Comparison of ENCODE assay signal across 9 cellular contexts in the genomic region with DNA sequence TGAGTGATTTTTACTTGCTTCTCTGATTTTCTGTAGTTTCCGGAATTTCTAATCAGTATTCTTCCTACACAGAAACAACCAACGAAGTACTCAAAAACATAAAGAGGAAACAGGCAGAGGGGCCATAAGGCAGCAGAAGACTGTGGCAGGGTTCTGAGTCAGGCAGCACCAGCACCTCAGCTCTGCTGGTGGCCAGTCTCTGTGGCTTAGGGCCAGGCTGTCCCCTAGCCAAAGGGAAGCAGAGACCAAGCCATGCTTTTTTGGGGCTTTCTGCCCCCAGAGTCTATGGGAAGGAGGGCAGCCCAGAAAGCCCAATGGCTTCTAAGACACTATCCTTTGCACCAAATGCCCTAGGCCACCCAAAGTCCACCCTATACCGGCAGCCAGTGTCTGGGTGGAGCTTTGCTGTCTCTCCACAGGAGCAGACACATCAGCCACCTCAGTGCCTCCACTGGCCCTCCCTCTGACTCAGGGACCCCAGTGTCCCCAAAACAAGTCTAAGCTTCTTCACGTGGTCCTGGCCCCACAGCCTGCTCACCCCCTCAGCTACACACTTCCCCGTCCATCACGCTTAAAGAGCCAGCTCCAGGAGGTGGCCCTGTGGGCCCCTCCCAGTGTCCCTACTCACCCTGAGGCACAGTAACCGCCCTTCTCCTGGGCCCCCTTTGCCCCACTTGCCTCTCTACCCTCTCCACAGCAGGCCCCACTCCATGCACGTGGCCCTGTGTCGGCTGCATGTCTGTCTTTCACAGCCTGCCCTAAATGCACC. TPM values are rescaled to one million over a fixed set of nuclear protein-coding genes. Genes with fewer than 3 reads are reported as not detected.
A peak's percentile ranks its signal among the peaks of the same experiment; 100 is the strongest.
DNase-seq lines count a peak whose midpoint lies in the region; ATAC-seq, FAIRE-seq and TF ChIP-seq lines count a peak whose summit lies in the region.
"Had no signal": no experiment of that assay in that cellular context is flagged by ENCODE, and none has a peak within 500 bp of the region (broad histone marks: within the 10 kb centered on the region; RNA-seq: fewer than 3 reads in every experiment).

No MANE protein-coding gene starts in this region.

- H2AFZ ChIP-seq in GM12878 (ENCODE audit: control insufficient read depth, low read depth, low read length): no peak overlapping the region

- TF ChIP-seq RAD21 in GM12878 (IDR thresholded peaks at IDR 0.05; ENCODE audit: insufficient read depth, low read depth, low read length): no peak

- no peaks in the 10 kb centered on the region for H3K27me3 ChIP-seq in GM12878 (replicated peaks in 1 of 2; ENCODE audit: control insufficient read depth in 2 of 2, insufficient read depth in 2 of 2, low read length in 1 of 2)
- no peaks in the 10 kb centered on the region for H3K27me3 ChIP-seq in SJCRH30

- H3K4me2 ChIP-seq in GM12878 (ENCODE audit: control insufficient read depth, insufficient read depth): peak overlapping the region; percentile 46

- H3K4me3 ChIP-seq in GM12878 (no peak overlapping the region), SJCRH30 (no peak overlapping the region)

- peaks cover 57% of the 10 kb centered on the region for H3K4me1 Mint-ChIP-seq in activated T-cell treated with anti-CD3 and anti-CD28 coated beads, Interleukin-2, amount 50 U/mL, for 72 hours (ENCODE audit: low read depth)
- H3K4me1 Mint-ChIP-seq in activated T-cell treated with anti-CD3 and anti-CD28 coated beads, Interleukin-2, amount 50 U/mL, for 4 hours (ENCODE audit: low read depth): peaks cover 76% of the 10 kb centered on the region
- peaks cover 34% of the 10 kb centered on the region for H3K4me1 Mint-ChIP-seq in mesothelial cell of epicardium
- H3K4me1 Mint-ChIP-seq in type B pancreatic cell (ENCODE audit: unreplicated experiment): peaks cover 32% of the 10 kb centered on the region
- H3K4me1 Mint-ChIP-seq in endothelial cell (ENCODE audit: unreplicated experiment): peaks cover 43% of the 10 kb centered on the region

- H3K27me3 Mint-ChIP-seq in activated T-cell treated with anti-CD3 and anti-CD28 coated beads, Interleukin-2, amount 50 U/mL, for 72 hours (ENCODE audit: low read depth): no peaks in the 10 kb centered on the region
- no peaks in the 10 kb centered on the region for H3K27me3 Mint-ChIP-seq in activated T-cell treated with anti-CD3 and anti-CD28 coated beads, Interleukin-2, amount 50 U/mL, for 4 hours (ENCODE audit: low read depth)
- H3K27me3 Mint-ChIP-seq in mesothelial cell of epicardium (ENCODE audit: low read depth): no peaks in the 10 kb centered on the region
- no peaks in the 10 kb centered on the region for H3K27me3 Mint-ChIP-seq in type B pancreatic cell
- H3K27me3 Mint-ChIP-seq in endothelial cell (ENCODE audit: unreplicated experiment): no peaks in the 10 kb centered on the region

- intact Hi-C loops in GM12878 (cut with micrococcal nuclease; ENCODE audit: unreplicated experiment): no loop called here

- 52% methylated on average over 9 of the region's 9 CpGs for WGBS in GM12878 (ENCODE audit: insufficient coverage, insufficient replicate concordance, low lambda C conversion rate, missing lambda C conversion rate)

- peaks cover 65% of the 10 kb centered on the region for H3K79me2 ChIP-seq in GM12878 (ENCODE audit: control insufficient read depth, insufficient read depth, low read length)

- RAD21 ChIA-PET in GM12878 (lab: Charles Lee; ENCODE audit: unreplicated experiment): interaction anchor here (0.9 to 5.3 kb wide), 11 partner anchors 14 to 57 kb away, joined by 3 to 48 read pairs (median 4); partner anchors contain the start of genes CCDC12 and NBEAL2

- TF ChIP-seq EP300 in GM12878 (IDR thresholded peaks at IDR 0.05; ENCODE audit: borderline replicate concordance in 1 of 2, control insufficient read depth in 1 of 2, low read depth in 2 of 2, low read length in 2 of 2): no peak

- H3K27ac ChIP-seq in GM12878 (ENCODE audit: control insufficient read depth, insufficient read depth): peak overlapping the region; percentile 94
- no peak overlapping the region for H3K27ac ChIP-seq in SJCRH30

- TF ChIP-seq POLR2A in GM12878 (IDR thresholded peaks at IDR 0.05; ENCODE audit: low read depth, low read length): peak; percentile 46; the same call in 1 of the 2 replicates

- peak overlapping the region; percentile 17 for H3K9ac ChIP-seq in GM12878 (ENCODE audit: control insufficient read depth, insufficient read depth, low read length)

- no peak overlapping the region for H3K4me3 Mint-ChIP-seq in activated T-cell treated with anti-CD3 and anti-CD28 coated beads, Interleukin-2, amount 50 U/mL, for 72 hours
- H3K4me3 Mint-ChIP-seq in activated T-cell treated with anti-CD3 and anti-CD28 coated beads, Interleukin-2, amount 50 U/mL, for 4 hours: no peak overlapping the region
- H3K4me3 Mint-ChIP-seq in mesothelial cell of epicardium (no peak overlapping the region), type B pancreatic cell (peak overlapping the region; percentile 28), endothelial cell (ENCODE audit: unreplicated experiment) (no peak overlapping the region)

- TF ChIP-seq CTCF in GM12878 (IDR thresholded peaks at IDR 0.05 in 2 of 3, conservative IDR thresholded peaks at IDR 0.05 in 1 of 3; ENCODE audit: control insufficient read depth in 2 of 3, extremely low read depth in 1 of 3, insufficient read depth in 1 of 3, low read depth in 3 of 3, low read length in 3 of 3) (no peak), mesothelial cell of epicardium (IDR thresholded peaks at IDR 0.05; ENCODE audit: unreplicated experiment) (no peak), type B pancreatic cell (conservative IDR thresholded peaks at IDR 0.05) (no peak), endothelial cell (IDR thresholded peaks at IDR 0.05; ENCODE audit: unreplicated experiment) (no peak)

- no peaks in the 10 kb centered on the region for H4K20me1 ChIP-seq in GM12878 (ENCODE audit: control insufficient read depth, insufficient read depth)

- POLR2A ChIA-PET in GM12878 (lab: Charles Lee): interaction anchor here (0.7 to 12.6 kb wide), 14 partner anchors 12 to 450 kb away, joined by 3 to 163 read pairs (median 5); partner anchors contain the start of genes CCDC12 and PTPN23

- FAIRE-seq in GM12878 (lab: Jason Lieb, UNC): no peak

- CTCF ChIA-PET in GM12878 (lab: Yijun Ruan, JAX): interaction anchor here (1.1 to 7.2 kb wide), 10 partner anchors 11 to 64 kb away, joined by 3 to 27 read pairs (median 4); no protein-coding TSS in a partner anchor

- peak overlapping the region; percentile 31 for H3K27ac Mint-ChIP-seq in activated T-cell treated with anti-CD3 and anti-CD28 coated beads, Interleukin-2, amount 50 U/mL, for 72 hours
- H3K27ac Mint-ChIP-seq in mesothelial cell of epicardium (peak overlapping the region; percentile 68), type B pancreatic cell (peak overlapping the region; percentile 85), endothelial cell (ENCODE audit: unreplicated experiment) (no peak overlapping the region)

- peaks cover 12 to 36% of the 10 kb centered on the region in 2 experiments for H3K36me3 ChIP-seq in GM12878 (ENCODE audit: control insufficient read depth in 2 of 2, insufficient read depth in 2 of 2, low read length in 1 of 2)
- H3K36me3 ChIP-seq in SJCRH30: peaks cover 10% of the 10 kb centered on the region

- no peak for DNase-seq in activated T-cell treated with anti-CD3 and anti-CD28 coated beads, Interleukin-2, amount 50 U/mL, for 72 hours
- DNase-seq in activated T-cell treated with anti-CD3 and anti-CD28 coated beads, Interleukin-2, amount 50 U/mL, for 4 hours: no peak
- DNase-seq in GM12878 (ENCODE audit: low read depth, low spot score): no peak
- DNase-seq in mesothelial cell of epicardium (ENCODE audit: low spot score in 2 of 2, unreplicated experiment in 2 of 2): no peak
- DNase-seq in type B pancreatic cell (ENCODE audit: extremely low spot score, unreplicated experiment): no peak
- no peak for DNase-seq in SJCRH30
- no peak for DNase-seq in endothelial cell (ENCODE audit: low spot score)
- DNase-seq: NCI-H1105 had no signal

- H3K9me3 ChIP-seq in GM12878 (replicated peaks; ENCODE audit: control insufficient read depth, insufficient read depth, low read length) (peaks cover 14% of the 10 kb centered on the region), SJCRH30 (replicated peaks) (no peaks in the 10 kb centered on the region)

- H3K9me3 Mint-ChIP-seq in activated T-cell treated with anti-CD3 and anti-CD28 coated beads, Interleukin-2, amount 50 U/mL, for 72 hours: no peaks in the 10 kb centered on the region
- peaks cover 10% of the 10 kb centered on the region for H3K9me3 Mint-ChIP-seq in activated T-cell treated with anti-CD3 and anti-CD28 coated beads, Interleukin-2, amount 50 U/mL, for 4 hours
- peaks cover 11% of the 10 kb centered on the region for H3K9me3 Mint-ChIP-seq in mesothelial cell of epicardium
- no peaks in the 10 kb centered on the region for H3K9me3 Mint-ChIP-seq in type B pancreatic cell
- H3K9me3 Mint-ChIP-seq in endothelial cell (ENCODE audit: unreplicated experiment): no peaks in the 10 kb centered on the region

- in situ Hi-C loops in GM12878 (cut with MboI): no loop called here

- H3K4me1 ChIP-seq in GM12878 (ENCODE audit: control insufficient read depth, insufficient read depth, low read length) (peaks cover 79% of the 10 kb centered on the region), SJCRH30 (peaks cover 40% of the 10 kb centered on the region)

- BruUV-seq in GM12878 (replicated peaks; lab: Mats Ljungman, UMichigan): no TSS peak

- SMC1A ChIA-PET in GM12878 (lab: Charles Lee; ENCODE audit: uncharacterized antibody, unreplicated experiment): interaction anchor here (1.1 to 17.5 kb wide), 9 partner anchors 11 to 115 kb away, joined by 3 to 298 read pairs (median 6); partner anchors contain the start of genes CCDC12 and NBEAL2

- H3K36me3 Mint-ChIP-seq in activated T-cell treated with anti-CD3 and anti-CD28 coated beads, Interleukin-2, amount 50 U/mL, for 72 hours (ENCODE audit: insufficient read depth in 2 of 2): peaks cover 9 to 13% of the 10 kb centered on the region in 2 donors
- peaks cover 24% of the 10 kb centered on the region for H3K36me3 Mint-ChIP-seq in activated T-cell treated with anti-CD3 and anti-CD28 coated beads, Interleukin-2, amount 50 U/mL, for 4 hours (ENCODE audit: insufficient read depth)
- H3K36me3 Mint-ChIP-seq in mesothelial cell of epicardium (peaks cover 13% of the 10 kb centered on the region), type B pancreatic cell (peaks cover 14% of the 10 kb centered on the region), endothelial cell (ENCODE audit: low read depth, unreplicated experiment) (peaks cover 14% of the 10 kb centered on the region)

- no peak for ATAC-seq in activated T-cell treated with anti-CD3 and anti-CD28 coated beads, Interleukin-2, amount 50 U/mL, for 72 hours (replicated peaks in 1 of 2)
- ATAC-seq in activated T-cell treated with anti-CD3 and anti-CD28 coated beads, Interleukin-2, amount 50 U/mL, for 4 hours: no peak
- ATAC-seq in GM12878 (no peak), HG02970 (IDR thresholded peaks at IDR 0.05; ENCODE audit: low FRiP score, unreplicated experiment) (no peak)

RNA-seq across cellular contexts. Expression of gene CCDC12, which starts 46.2 kb away (rescaled TPM):
- total RNA-seq in activated T-cell treated with anti-CD3 and anti-CD28 coated beads, Interleukin-2, amount 50 U/mL, for 72 hours: 10 to 100 TPM; 54.7 to 56.2 TPM
- 10 to 100 TPM; 75.9 to 77.6 (median 76.5) TPM for total RNA-seq in activated T-cell treated with anti-CD3 and anti-CD28 coated beads, Interleukin-2, amount 50 U/mL, for 4 hours
- 111 and 121 TPM in 2 replicates for total RNA-seq in GM12878 (2013; cell fraction: nucleolus; rRNA removed)
- 46.9 and 53.0 TPM in 2 replicates for total RNA-seq in GM12878 (2014; rRNA removed)
- 67.3 and 72.4 TPM in 2 replicates for total RNA-seq in GM12878 (2014; rRNA removed; fragmentation: Illumina TruSeq; extraction: Trizol)
- total RNA-seq in GM12878 (2021): 65.8 and 65.9 TPM in 2 replicates
- 29.4 TPM for polyA plus RNA-seq in GM12878 (2011; ENCODE audit: low read depth)
- 31.2 and 45.6 TPM in 2 replicates for polyA plus RNA-seq in GM12878 (2011; rRNA removed)
- 52.2 and 68.0 TPM in 2 replicates for polyA plus RNA-seq in GM12878 (2011; cell fraction: cytosol; rRNA removed)
- 63.4 and 85.5 TPM in 2 replicates for polyA plus RNA-seq in GM12878 (2011; cell fraction: nucleus; rRNA removed)
- polyA plus RNA-seq in GM12878 (2012): 47.7 and 72.7 TPM in 2 replicates
- 11.2 and 63.3 TPM in 2 replicates for polyA plus RNA-seq in GM12878 (2014; fragmentation: Illumina TruSeq; extraction: Trizol)
- 10 to 100 TPM in 1 of 2 experiments, 1 to 10 TPM in 1; 9.2 to 22.5 TPM for polyA plus RNA-seq in GM12878 (2014; fragmentation: Nextera tagmentation; extraction: Ambion mirVana)
- polyA plus RNA-seq in GM12878 (2014; rRNA removed): 59.3 and 67.6 TPM in 2 replicates
- polyA plus RNA-seq in GM12878 (2016; fragmentation: Nextera tagmentation; extraction: Ambion mirVana): 10 to 100 TPM; 83.1 to 91.4 TPM
- 69.5 and 77.8 TPM in 2 replicates for polyA minus RNA-seq in GM12878 (2011; rRNA and poly(A)+ RNA removed)
- polyA minus RNA-seq in GM12878 (2011; cell fraction: cytosol; rRNA and poly(A)+ RNA removed): 15.6 and 18.2 TPM in 2 replicates
- polyA minus RNA-seq in GM12878 (2011; cell fraction: nucleus; rRNA and poly(A)+ RNA removed): 64.3 and 144 TPM in 2 replicates
- total RNA-seq in mesothelial cell of epicardium: 49.7 to 52.4 TPM (median 50.5 TPM) in 3 replicates
- total RNA-seq in type B pancreatic cell (ENCODE audit: low replicate concordance): 46.7 and 49.7 TPM in 2 replicates
- total RNA-seq in SJCRH30 (2014; rRNA removed; shearing (Covaris generic)): 30.1 and 37.8 TPM in 2 replicates
- total RNA-seq in endothelial cell (ENCODE audit: unreplicated experiment): 36.3 TPM

RNA-seq across cellular contexts. Expression of gene NBEAL2, which starts 49.1 kb away (rescaled TPM):
- 10 to 100 TPM; 84.0 to 87.4 TPM for total RNA-seq in activated T-cell treated with anti-CD3 and anti-CD28 coated beads, Interleukin-2, amount 50 U/mL, for 72 hours
- 10 to 100 TPM; 75.5 to 86.9 (median 80.7) TPM for total RNA-seq in activated T-cell treated with anti-CD3 and anti-CD28 coated beads, Interleukin-2, amount 50 U/mL, for 4 hours
- total RNA-seq in GM12878 (2013; cell fraction: nucleolus; rRNA removed): 152 and 168 TPM in 2 replicates
- total RNA-seq in GM12878 (2014; rRNA removed) (47.2 and 52.0 TPM in 2 replicates), GM12878 (2014; rRNA removed; fragmentation: Illumina TruSeq; extraction: Trizol) (19.7 and 21.8 TPM in 2 replicates), GM12878 (2021) (106 and 127 TPM in 2 replicates), mesothelial cell of epicardium (83.5 to 86.9 TPM (median 84.2 TPM) in 3 replicates), type B pancreatic cell (ENCODE audit: low replicate concordance) (115 and 241 TPM in 2 replicates), endothelial cell (ENCODE audit: unreplicated experiment) (202 TPM)
- 27.1 TPM for polyA plus RNA-seq in GM12878 (2011; ENCODE audit: low read depth)
- polyA plus RNA-seq in GM12878 (2011; rRNA removed) (17.1 and 29.0 TPM in 2 replicates), GM12878 (2014; fragmentation: Illumina TruSeq; extraction: Trizol) (16.4 and 41.4 TPM in 2 replicates), GM12878 (2014; fragmentation: Nextera tagmentation; extraction: Ambion mirVana) (under 1 TPM; 0.07 to 0.18 TPM), GM12878 (2014; rRNA removed) (96.3 and 110 TPM in 2 replicates), GM12878 (2016; fragmentation: Nextera tagmentation; extraction: Ambion mirVana) (10 to 100 TPM; 22.5 to 29.7 TPM)
- 39.5 and 52.6 TPM in 2 replicates for polyA plus RNA-seq in GM12878 (2011; cell fraction: cytosol; rRNA removed)
- polyA plus RNA-seq in GM12878 (2011; cell fraction: nucleus; rRNA removed): 940 and 1,024 TPM in 2 replicates
- polyA plus RNA-seq in GM12878 (2012): 62.9 and 78.4 TPM in 2 replicates
- 21.7 and 46.1 TPM in 2 replicates for polyA minus RNA-seq in GM12878 (2011; rRNA and poly(A)+ RNA removed)
- 21.8 and 25.3 TPM in 2 replicates for polyA minus RNA-seq in GM12878 (2011; cell fraction: cytosol; rRNA and poly(A)+ RNA removed)
- polyA minus RNA-seq in GM12878 (2011; cell fraction: nucleus; rRNA and poly(A)+ RNA removed): 95.1 and 139 TPM in 2 replicates
- total RNA-seq in SJCRH30 (2014; rRNA removed; shearing (Covaris generic)): 0.28 and 0.95 TPM in 2 replicates

RNA-seq across cellular contexts. Expression of gene PTH1R, which starts 52.8 kb away (rescaled TPM):
- not detected for total RNA-seq in activated T-cell treated with anti-CD3 and anti-CD28 coated beads, Interleukin-2, amount 50 U/mL, for 72 hours
- not detected for total RNA-seq in activated T-cell treated with anti-CD3 and anti-CD28 coated beads, Interleukin-2, amount 50 U/mL, for 4 hours
- total RNA-seq in GM12878 (2013; cell fraction: nucleolus; rRNA removed): not detected in 2 replicates
- total RNA-seq in GM12878 (2014; rRNA removed): not detected in 2 replicates
- total RNA-seq in GM12878 (2014; rRNA removed; fragmentation: Illumina TruSeq; extraction: Trizol): not detected in 2 replicates
- not detected in 2 replicates for total RNA-seq in GM12878 (2021)
- not detected for polyA plus RNA-seq in GM12878 (2011; ENCODE audit: low read depth)
- not detected in 2 replicates for polyA plus RNA-seq in GM12878 (2011; rRNA removed)
- polyA plus RNA-seq in GM12878 (2011; cell fraction: cytosol; rRNA removed): 0.03 and 0.13 TPM in 2 replicates
- 0.61 and 1.2 TPM in 2 replicates for polyA plus RNA-seq in GM12878 (2011; cell fraction: nucleus; rRNA removed)
- polyA plus RNA-seq in GM12878 (2012): 0.22 TPM in 1 of 2 replicates, not detected in the other
- not detected in 2 replicates for polyA plus RNA-seq in GM12878 (2014; fragmentation: Illumina TruSeq; extraction: Trizol)
- polyA plus RNA-seq in GM12878 (2014; fragmentation: Nextera tagmentation; extraction: Ambion mirVana): not detected
- polyA plus RNA-seq in GM12878 (2014; rRNA removed): 0.20 TPM in 1 of 2 replicates, not detected in the other
- not detected for polyA plus RNA-seq in GM12878 (2016; fragmentation: Nextera tagmentation; extraction: Ambion mirVana)
- not detected in 2 replicates for polyA minus RNA-seq in GM12878 (2011; rRNA and poly(A)+ RNA removed)
- polyA minus RNA-seq in GM12878 (2011; cell fraction: cytosol; rRNA and poly(A)+ RNA removed): not detected in 2 replicates
- not detected in 2 replicates for polyA minus RNA-seq in GM12878 (2011; cell fraction: nucleus; rRNA and poly(A)+ RNA removed)
- total RNA-seq in mesothelial cell of epicardium: 34.3 to 38.0 TPM (median 36.4 TPM) in 3 replicates
- total RNA-seq in type B pancreatic cell (ENCODE audit: low replicate concordance): 63.0 and 83.1 TPM in 2 replicates
- total RNA-seq in SJCRH30 (2014; rRNA removed; shearing (Covaris generic)): 6.6 and 6.7 TPM in 2 replicates
- 6.2 TPM for total RNA-seq in endothelial cell (ENCODE audit: unreplicated experiment)

Comparison
In these comparisons a context has a peak if more than half of its experiments do, and no peak if none do; other contexts are left out.
1. RNA of gene NBEAL2, which starts 49.1 kb away (total RNA-seq): 202 TPM in endothelial cell (single experiment), 115 to 241 TPM in type B pancreatic cell, 84.0 to 87.4 TPM in activated T-cell treated with anti-CD3 and anti-CD28 coated beads, Interleukin-2, amount 50 U/mL, for 72 hours, 83.5 to 86.9 TPM in mesothelial cell of epicardium, 75.5 to 86.9 TPM in activated T-cell treated with anti-CD3 and anti-CD28 coated beads, Interleukin-2, amount 50 U/mL, for 4 hours and 19.7 to 168 TPM in GM12878; 0.28 to 0.95 TPM in SJCRH30; every median in the first group is over 10 times any median in the second.